2 cellular contexts compared by ENCODE assay signal in genomic region chr10:103836273-103836672, GRCh38.
TF ChIP-seq lines count a peak whose summit lies in the region.

No MANE protein-coding gene starts in this region.

TF ChIP-seq in HepG2, 621 proteins besides CTCF, POLR2A, EP300 and RAD21:
- TF ChIP-seq NFYC (CRISPR knock-in tag; IDR thresholded peaks at IDR 0.05) (no peak), ZNF335 (CRISPR knock-in tag; IDR thresholded peaks at IDR 0.05) (no peak), ATF7 (IDR thresholded peaks at IDR 0.05) (0 out of 2 replicates have a peak, but pooled peaks have one; percentile 12), ATF7 (CRISPR knock-in tag; IDR thresholded peaks at IDR 0.05) (no peak), FOXP1 (IDR thresholded peaks at IDR 0.05) (0 out of 2 replicates have a peak, but pooled peaks have one; percentile 20), FOXP1 (CRISPR knock-in tag; IDR thresholded peaks at IDR 0.05) (no peak), FOXA1 (IDR thresholded peaks at IDR 0.05) (0 out of 2 replicates have a peak, but pooled peaks have one; percentile 23), FOXA1 (CRISPR knock-in tag; IDR thresholded peaks at IDR 0.05) (no peak), ZNF646 (CRISPR knock-in tag; IDR thresholded peaks at IDR 0.05) (peak; percentile 62; the same call in 1 of the 2 replicates)
TF ChIP-seq in HepG2: peak in this region for 4.

TF ChIP-seq in H1, 55 proteins besides CTCF, POLR2A, EP300 and RAD21:
- TF ChIP-seq GABPA (IDR thresholded peaks at IDR 0.05; ENCODE audit: borderline replicate concordance, insufficient read depth, low read length) (no peak), ASH2L (IDR thresholded peaks at IDR 0.05; ENCODE audit: low read length) (no peak), BACH1 (IDR thresholded peaks at IDR 0.05; ENCODE audit: low read length) (no peak), ATF2 (IDR thresholded peaks at IDR 0.05; ENCODE audit: low read length) (no peak), FOSL1 (IDR thresholded peaks at IDR 0.05; ENCODE audit: insufficient read depth, low read depth, low read length) (no peak), NRF1 (IDR thresholded peaks at IDR 0.05; ENCODE audit: low read depth, low read length) (no peak), EGR1 (IDR thresholded peaks at IDR 0.05; ENCODE audit: borderline replicate concordance, low read depth, low read length) (no peak), SAP30 (IDR thresholded peaks at IDR 0.05; ENCODE audit: insufficient read depth, insufficient replicate concordance, low read length) (no peak), RBBP5 (IDR thresholded peaks at IDR 0.05; ENCODE audit: borderline replicate concordance, low read depth, low read length) (no peak), POLR2AphosphoS5 (IDR thresholded peaks at IDR 0.05; ENCODE audit: low read depth, low read length) (no peak), HDAC6 (IDR thresholded peaks at IDR 0.05; ENCODE audit: low read depth, low read length) (no peak), HDAC2 (IDR thresholded peaks at IDR 0.05; ENCODE audit: borderline replicate concordance in 1 of 2, low read depth in 2 of 2, low read length in 2 of 2) (no peak), ZNF274 (IDR thresholded peaks at IDR 0.05; ENCODE audit: borderline replicate concordance, extremely low read depth, low read length) (no peak), GTF2F1 (IDR thresholded peaks at IDR 0.05; ENCODE audit: borderline replicate concordance, low read depth, low read length) (no peak), TBP (IDR thresholded peaks at IDR 0.05; ENCODE audit: low read depth, low read length) (no peak), SIRT6 (IDR thresholded peaks at IDR 0.05; ENCODE audit: low read length) (no peak), SP1 (IDR thresholded peaks at IDR 0.05; ENCODE audit: low read depth, low read length) (no peak)
